ENCODE assay signal across 11 cellular contexts in genomic region chr5:141608557-141608956, GRCh38. TPM values are rescaled to one million over a fixed set of nuclear protein-coding genes. Genes with fewer than 3 reads are reported as not detected.
DNase-seq lines count a peak whose midpoint lies in the region; ATAC-seq and TF ChIP-seq lines count a peak whose summit lies in the region.
"Had no signal": no experiment of that assay in that cellular context is flagged by ENCODE, and none has a peak within 500 bp of the region (broad histone marks: within the 10 kb centered on the region; RNA-seq: fewer than 3 reads in every experiment).

No MANE protein-coding gene starts in this region.

- H3K36me3 ChIP-seq in mucosa of stomach (ENCODE audit: control insufficient read depth, insufficient read depth, low read length): no peaks in the 10 kb centered on the region

- no peaks in the 10 kb centered on the region for H3K27me3 ChIP-seq in mucosa of stomach (ENCODE audit: control insufficient read depth, insufficient read depth, low read length)

- peaks cover 51% of the 10 kb centered on the region for H3K4me1 ChIP-seq in mucosa of stomach (ENCODE audit: control insufficient read depth, insufficient read depth, low read length)

- H3K9ac ChIP-seq in mucosa of stomach (ENCODE audit: low read length): peak overlapping the region; percentile 25

- H3K4me1 Mint-ChIP-seq in HFFc6 (ENCODE audit: low read depth): peaks cover 73% of the 10 kb centered on the region
- peaks cover 69% of the 10 kb centered on the region for H3K4me1 Mint-ChIP-seq in activated naive CD8-positive, alpha-beta T cell treated with anti-CD3 and anti-CD28 coated beads, Interleukin-2, amount 10 ng/mL, durations not matched to agents 7 days and 5 days

- peaks cover 5% of the 10 kb centered on the region; the same call in 1 of the 2 replicates for H3K36me3 Mint-ChIP-seq in HFFc6 (ENCODE audit: low read depth)
- peaks cover 36% of the 10 kb centered on the region for H3K36me3 Mint-ChIP-seq in activated naive CD8-positive, alpha-beta T cell treated with anti-CD3 and anti-CD28 coated beads, Interleukin-2, amount 10 ng/mL, durations not matched to agents 7 days and 5 days

- H3K4me3 Mint-ChIP-seq in HFFc6: no peak overlapping the region
- peak overlapping the region; percentile 60 for H3K4me3 Mint-ChIP-seq in activated naive CD8-positive, alpha-beta T cell treated with anti-CD3 and anti-CD28 coated beads, Interleukin-2, amount 10 ng/mL, durations not matched to agents 7 days and 5 days
- H3K4me3 Mint-ChIP-seq: brain had no signal

- H3K9me3 Mint-ChIP-seq in HFFc6: no peaks in the 10 kb centered on the region
- no peaks in the 10 kb centered on the region for H3K9me3 Mint-ChIP-seq in activated naive CD8-positive, alpha-beta T cell treated with anti-CD3 and anti-CD28 coated beads, Interleukin-2, amount 10 ng/mL, durations not matched to agents 7 days and 5 days
- H3K9me3 Mint-ChIP-seq: brain had no signal

- POLR2A ChIA-PET in activated naive CD8-positive, alpha-beta T cell treated with anti-CD3 and anti-CD28 coated beads, Interleukin-2, amount 10 ng/mL, durations not matched to agents 7 days and 5 days (lab: Charles Lee): interaction anchor here (0.9 to 8.2 kb wide), 5 partner anchors 10 to 29 kb away, joined by 3 to 80 read pairs (median 3); partner anchors contain the start of genes DIAPH1 and RELL2

- H3K27ac Mint-ChIP-seq in HFFc6: peak overlapping the region; percentile 44
- peak overlapping the region; percentile 87 for H3K27ac Mint-ChIP-seq in activated naive CD8-positive, alpha-beta T cell treated with anti-CD3 and anti-CD28 coated beads, Interleukin-2, amount 10 ng/mL, durations not matched to agents 7 days and 5 days

- no peaks in the 10 kb centered on the region for H3K9me3 ChIP-seq in mucosa of stomach (ENCODE audit: control insufficient read depth, low read length)

- in situ Hi-C loops in ACHN (cut with HindIII; ENCODE audit: low pct_ligation_motif_present, low pct_unique_long_range_greater_than_20kb, low sequenced_read_pairs): no loop called here

- H3K27me3 Mint-ChIP-seq in HFFc6 (ENCODE audit: insufficient read depth): no peaks in the 10 kb centered on the region; the same call in 1 of the 2 replicates
- no peaks in the 10 kb centered on the region for H3K27me3 Mint-ChIP-seq in activated naive CD8-positive, alpha-beta T cell treated with anti-CD3 and anti-CD28 coated beads, Interleukin-2, amount 10 ng/mL, durations not matched to agents 7 days and 5 days
- H3K27me3 Mint-ChIP-seq: brain had no signal

- H3K4me3 ChIP-seq in mucosa of stomach (ENCODE audit: low read length): no peak overlapping the region

- TF ChIP-seq CTCF in HFFc6 (IDR thresholded peaks at IDR 0.05): no peak

- DNase-seq in ACHN: peak; percentile 35
- DNase-seq in HFFc6: no peak
- no peak for DNase-seq in activated naive CD8-positive, alpha-beta T cell treated with anti-CD3 and anti-CD28 coated beads, Interleukin-2, amount 10 ng/mL, durations not matched to agents 7 days and 5 days
- DNase-seq in MV-4-11 (lab: John Stamatoyannopoulos, UW): no peak
- no peak for DNase-seq in NCI-H1417 treated with DMSO at 0.1 percent for 48 hours (lab: John Stamatoyannopoulos, UW)
- DNase-seq: NCI-H2081 treated with DMSO at 0.1 percent for 48 hours; NK-92 treated with Interleukin-12 subunit alpha and Interleukin-12 subunit beta, amount 100 ng/mL, for 24 hours had no signal

- ATAC-seq in activated naive CD8-positive, alpha-beta T cell treated with anti-CD3 and anti-CD28 coated beads, Interleukin-2, amount 10 ng/mL, durations not matched to agents 7 days and 5 days (ENCODE audit: low read depth): no peak
- ATAC-seq in GM18858 (IDR thresholded peaks at IDR 0.05; ENCODE audit: unreplicated experiment) (no peak), GM18907 (IDR thresholded peaks at IDR 0.05; ENCODE audit: unreplicated experiment) (no peak)

RNA-seq across cellular contexts. Expression of gene DIAPH1, which starts 10.2 kb away (rescaled TPM):
- 100 to 1,000 TPM; 105 to 119 (median 109) TPM for total RNA-seq in HFFc6 (2021; fragmentation: NEBNext Ultra II Directional; extraction: Animal tissue kit (Norgen Biotek cat#: 25700))
- 100 to 1,000 TPM; 244 to 256 TPM for total RNA-seq in activated naive CD8-positive, alpha-beta T cell treated with anti-CD3 and anti-CD28 coated beads, Interleukin-2, amount 10 ng/mL, durations not matched to agents 7 days and 5 days

RNA-seq across cellular contexts. Expression of gene HDAC3, which starts 28.1 kb away (rescaled TPM):
- total RNA-seq in HFFc6 (2021; fragmentation: NEBNext Ultra II Directional; extraction: Animal tissue kit (Norgen Biotek cat#: 25700)): 10 to 100 TPM; 52.1 to 63.7 (median 55.1) TPM
- total RNA-seq in activated naive CD8-positive, alpha-beta T cell treated with anti-CD3 and anti-CD28 coated beads, Interleukin-2, amount 10 ng/mL, durations not matched to agents 7 days and 5 days: 10 to 100 TPM; 85.8 to 89.6 TPM

RNA-seq across cellular contexts. Expression of gene RELL2, which starts 28.2 kb away (rescaled TPM):
- total RNA-seq in HFFc6 (2021; fragmentation: NEBNext Ultra II Directional; extraction: Animal tissue kit (Norgen Biotek cat#: 25700)): 1 to 10 TPM; 2.2 to 4.4 (median 3.0) TPM
- 10 to 100 TPM; 31.4 to 31.6 TPM for total RNA-seq in activated naive CD8-positive, alpha-beta T cell treated with anti-CD3 and anti-CD28 coated beads, Interleukin-2, amount 10 ng/mL, durations not matched to agents 7 days and 5 days

RNA-seq across cellular contexts. Expression of gene FCHSD1, which starts 42.7 kb away (rescaled TPM):
- 10 to 100 TPM; 20.8 to 31.7 (median 25.3) TPM for total RNA-seq in HFFc6 (2021; fragmentation: NEBNext Ultra II Directional; extraction: Animal tissue kit (Norgen Biotek cat#: 25700))
- total RNA-seq in activated naive CD8-positive, alpha-beta T cell treated with anti-CD3 and anti-CD28 coated beads, Interleukin-2, amount 10 ng/mL, durations not matched to agents 7 days and 5 days: 10 to 100 TPM; 98.3 to 99.1 TPM

Comparison
In these comparisons a context has a peak if more than half of its experiments do, and no peak if none do; other contexts are left out.
1. RNA of gene RELL2, which starts 28.2 kb away (total RNA-seq): 31.4 to 31.6 TPM in activated naive CD8-positive, alpha-beta T cell treated with anti-CD3 and anti-CD28 coated beads, Interleukin-2, amount 10 ng/mL, durations not matched to agents 7 days and 5 days; 2.2 to 4.4 TPM in HFFc6; every median in the first group is over 4 times any median in the second.